Comparison of ENCODE assay signal across 16 cellular contexts in genomic region chr11:134498326-134499139, GRCh38.
DNase-seq lines count a peak whose midpoint lies in the region; ATAC-seq and TF ChIP-seq lines count a peak whose summit lies in the region.
"Had no signal": no experiment of that assay in that cellular context is flagged by ENCODE, and none has a peak within 500 bp of the region (broad histone marks: within the 10 kb centered on the region; RNA-seq: fewer than 3 reads in every experiment).

No MANE protein-coding gene starts in this region.

- ATAC-seq in heart left ventricle: peak in 3 of 4 donors; percentile 41 to 56 (median 48)
- no peak for ATAC-seq in HG02973 (IDR thresholded peaks at IDR 0.05; ENCODE audit: unreplicated experiment)
- ATAC-seq: naive thymus-derived CD8-positive, alpha-beta T cell had no signal

- no peaks in the 10 kb centered on the region for H3K4me1 ChIP-seq in heart left ventricle
- H3K4me1 ChIP-seq: tibial artery had no signal

- H3K27me3 ChIP-seq in heart left ventricle: peaks cover 0 to 46% (median 3%) of the 10 kb centered on the region in 9 donors

- TF ChIP-seq CTCF in heart left ventricle (IDR thresholded peaks at IDR 0.05): no peak

- H3K4me3 ChIP-seq in heart left ventricle: no peak overlapping the region
- H3K4me3 ChIP-seq: tibial artery had no signal

- peaks cover 0 to 16% (median 0%) of the 10 kb centered on the region in 12 donors for H3K9me3 ChIP-seq in heart left ventricle

- DNase-seq in C1 segment of cervical spinal cord (lab: John Stamatoyannopoulos, UW): peak in 9 of 14 donors; percentile 11 to 71 (median 37)
- peak; percentile 81 for DNase-seq in NCI-H2029 (lab: John Stamatoyannopoulos, UW)
- no peak for DNase-seq in heart left ventricle
- DNase-seq in posterior vena cava (ENCODE audit: low spot score): peak; percentile 34
- no peak for DNase-seq in NCI-H510A treated with DMSO at 0.1 percent for 48 hours (lab: John Stamatoyannopoulos, UW)
- DNase-seq in HCEC 1CT: no peak
- DNase-seq in HUDEP-2 (lab: John Stamatoyannopoulos, UW; ENCODE audit: unreplicated experiment in 76 of 76): no peak
- DNase-seq: activated CD4-positive, alpha-beta T cell treated with anti-CD3 and anti-CD28 coated beads for 48 hours; activated T-cell treated with anti-CD3 and anti-CD28 coated beads, Interleukin-2, amount 50 U/mL, for 1 hour; DMS 273 treated with DMSO at 0.1 percent for 48 hours; naive thymus-derived CD8-positive, alpha-beta T cell; NK-92 treated with Interleukin-12 subunit alpha and Interleukin-12 subunit beta, amount 100 ng/mL, for 24 hours; SHP77 treated with DMSO at 0.1 percent for 48 hours; stimulated activated CD4-positive, alpha-beta T cell treated with anti-CD3 and anti-CD28 coated beads, Interleukin-2, amount 100 ng/mL, for 24 hours had no signal

- no peaks in the 10 kb centered on the region for H3K36me3 ChIP-seq in heart left ventricle
- H3K36me3 ChIP-seq: tibial artery had no signal

- TF ChIP-seq POLR2A in heart left ventricle (IDR thresholded peaks at IDR 0.05): no peak

- 84 to 95% (median 87%) methylated on average over 10 to 19 of the region's 19 CpGs for WGBS in heart left ventricle, 4 donors

- no peak overlapping the region for H3K27ac ChIP-seq in heart left ventricle
- H3K27ac ChIP-seq: tibial artery had no signal

- intact Hi-C loops in heart left ventricle (cut with DNase I): no loop called here
- intact Hi-C loops in posterior vena cava (cut with DNase I): no loop called here

Comparison
In these comparisons a context has a peak if more than half of its experiments do, and no peak if none do; other contexts are left out.
1. DNase-seq: peak in C1 segment of cervical spinal cord (9 of 14), NCI-H2029 (single experiment) and posterior vena cava (single experiment); none in heart left ventricle (0 of 5), NCI-H510A treated with DMSO at 0.1 percent for 48 hours (single experiment), HCEC 1CT (single experiment) and HUDEP-2 (0 of 76).